ENCODE assay signal across 16 cellular contexts in the genomic region with DNA sequence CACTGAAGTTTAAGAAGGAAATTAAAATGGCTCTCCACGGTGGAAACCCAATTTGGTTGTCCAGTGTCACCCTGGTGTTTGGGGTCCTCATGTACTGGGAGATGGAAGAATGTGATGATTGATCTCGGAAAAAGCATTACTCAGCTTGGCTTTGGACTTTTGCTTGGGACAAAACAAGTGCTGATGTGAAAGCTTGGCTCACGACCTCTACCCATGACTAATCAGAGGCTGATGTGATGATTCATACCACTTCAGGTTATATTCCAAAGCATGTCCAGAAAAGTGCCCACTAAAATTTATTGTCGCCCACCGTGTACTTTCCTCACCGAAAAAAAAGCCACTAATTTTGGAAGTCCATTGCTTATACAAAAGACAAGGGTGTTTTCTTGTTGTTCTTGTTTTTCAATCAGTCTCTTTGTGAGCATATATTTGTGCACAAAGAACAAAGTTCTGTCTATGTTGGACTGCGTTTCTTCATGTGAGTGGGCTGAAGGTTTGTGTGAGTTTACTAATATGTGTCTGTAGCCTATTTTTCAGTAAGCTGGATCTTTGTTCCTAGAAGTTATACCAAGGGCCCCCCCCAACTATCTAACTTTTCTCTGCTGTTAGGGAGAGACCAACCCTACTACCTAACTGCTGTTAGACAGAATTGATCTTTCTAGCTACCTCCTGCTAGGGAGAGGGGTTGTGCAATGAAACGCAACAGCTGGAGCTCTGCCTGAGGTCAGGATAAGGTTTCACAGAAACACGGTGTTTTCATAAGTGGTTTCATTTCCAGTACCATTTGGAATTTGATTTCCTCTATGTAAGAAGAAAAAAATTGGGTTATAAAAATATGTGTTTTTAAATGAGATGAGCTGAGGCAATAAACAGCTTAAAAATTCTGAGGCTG. TPM values are rescaled to one million over a fixed set of nuclear protein-coding genes. Genes with fewer than 3 reads are reported as not detected.
"Had no signal": no experiment of that assay in that cellular context is flagged by ENCODE, and none has a peak within 500 bp of the region (broad histone marks: within the 10 kb centered on the region; RNA-seq: fewer than 3 reads in every experiment).

No MANE protein-coding gene starts in this region.

RNA-seq across cellular contexts. Expression of gene CDY1B, which starts 21.4 kb away (rescaled TPM):
- total RNA-seq: activated CD4-positive, alpha-beta memory T cell treated with anti-CD3 and anti-CD28 coated beads, Interleukin-2, amount 10 ng/mL, durations not matched to agents 7 days and 5 days; activated CD4-positive, alpha-beta T cell treated with anti-CD3 and anti-CD28 coated beads for 36 hours; activated CD4-positive, alpha-beta T cell treated with anti-CD3 and anti-CD28 coated beads, Interleukin-2, amount 10 ng/mL, durations not matched to agents 7 days and 5 days; activated CD8-positive, alpha-beta memory T cell treated with anti-CD3 and anti-CD28 coated beads, Interleukin-2, amount 10 ng/mL, durations not matched to agents 7 days and 5 days; activated CD8-positive, alpha-beta T cell treated with anti-CD3 and anti-CD28 coated beads, Interleukin-2, amount 10 ng/mL, durations not matched to agents 7 days and 5 days; activated naive CD8-positive, alpha-beta T cell treated with anti-CD3 and anti-CD28 coated beads, Interleukin-2, amount 10 ng/mL, durations not matched to agents 7 days and 5 days; activated T-helper 2 cell treated with anti-CD3 and anti-CD28 coated beads, Interferon-gamma antibody, Interleukin-2, Interleukin-4, amounts not matched to agents 10 μg/mL and 5 μg/mL and 100 μg/mL, durations not matched to agents 14 hours and 24 hours and 36 hours; ascending aorta; breast epithelium; cardiac septum; cerebellum; T-cell; T-helper 1 cell treated with Interleukin-12 subunit alpha and Interleukin-12 subunit beta and Interleukin-4 antibody, amounts not matched to agents 30 ng/mL and 1 ng/mL, for 36 hours; T-helper 17 cell; T-helper 2 cell treated with Interferon-gamma antibody and Interleukin-4, amounts not matched to agents 100 ng/mL and 5 ng/mL, for 36 hours; WTC11 had no signal
